Comparison of ENCODE assay signal across 1 cellular context in genomic region chr17:55089251-55089650, GRCh38.
A peak's percentile ranks its signal among the peaks of the same experiment; 100 is the strongest.
TF ChIP-seq lines count a peak whose summit lies in the region.

No MANE protein-coding gene starts in this region.

TF ChIP-seq in K562, 482 proteins besides CTCF, POLR2A, EP300 and RAD21 (continued from another document):
- TF ChIP-seq THRB (CRISPR knock-in tag; conservative IDR thresholded peaks at IDR 0.05) (no peak), MAFG (tag; conservative IDR thresholded peaks at IDR 0.05) (peak; percentile 57)
